In genomic region chr1:14420686-14421085, GRCh38 we compare ENCODE assay signal across 8 cellular contexts.
"Had no signal": no experiment of that assay in that cellular context is flagged by ENCODE, and none has a peak within 500 bp of the region (broad histone marks: within the 10 kb centered on the region; RNA-seq: fewer than 3 reads in every experiment).

No MANE protein-coding gene starts in this region.

- H3K9ac ChIP-seq: KMS-11 had no signal

- H3K4me3 Mint-ChIP-seq: HFFc6, IgD-negative memory B cell had no signal

- DNase-seq: GOT3, H7, HFFc6, KBM-7 had no signal

- H3K36me3 Mint-ChIP-seq: IgD-negative memory B cell had no signal

- H3K4me1 Mint-ChIP-seq: IgD-negative memory B cell had no signal

- H3K36me3 ChIP-seq: HAP-1 had no signal

- H3K4me1 ChIP-seq: HAP-1 had no signal

- H3K4me3 ChIP-seq: HAP-1 had no signal

- H3K27ac ChIP-seq: HL-60, KMS-11 had no signal

- H3K4me2 ChIP-seq: KMS-11 had no signal

- H3K27ac Mint-ChIP-seq: HFFc6, IgD-negative memory B cell had no signal

- H3K9me3 ChIP-seq: HAP-1 had no signal
